In the genomic region with DNA sequence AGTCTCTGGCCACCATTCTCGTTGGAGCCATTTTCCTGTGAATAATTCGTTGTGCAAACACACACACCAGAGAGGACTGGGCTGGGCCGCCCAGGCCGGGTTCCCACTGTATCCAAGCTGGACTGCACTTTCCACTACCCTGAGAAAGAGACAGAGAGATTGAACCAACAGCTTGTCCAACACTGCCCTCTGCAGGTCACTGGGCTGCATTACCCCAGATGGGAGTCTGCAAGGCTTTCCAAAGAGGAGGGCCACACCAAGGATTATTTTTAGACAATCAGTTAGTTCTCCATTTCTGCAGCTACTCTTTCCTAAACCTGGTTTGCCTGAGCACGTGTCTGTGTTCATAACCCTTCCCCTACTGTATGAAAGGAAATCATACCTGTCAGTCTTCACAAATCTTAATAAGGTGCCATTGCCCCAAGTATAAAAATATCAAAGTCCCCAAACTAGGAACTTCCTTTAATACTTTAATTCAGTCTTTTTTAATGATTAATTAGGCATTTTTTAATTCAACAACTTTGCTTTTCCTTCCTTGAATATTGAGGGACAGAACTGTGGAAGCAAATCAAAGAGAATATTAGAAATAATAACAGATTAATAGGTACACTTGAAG, we compare ENCODE assay signal across 8 cellular contexts. TPM values are rescaled to one million over a fixed set of nuclear protein-coding genes. Genes with fewer than 3 reads are reported as not detected.
DNase-seq lines count a peak whose midpoint lies in the region; ATAC-seq and TF ChIP-seq lines count a peak whose summit lies in the region.

No MANE protein-coding gene starts in this region.

- no peaks in the 10 kb centered on the region for H3K79me1 ChIP-seq in H9 (ENCODE audit: insufficient read depth, low read depth, low read length, poor library complexity, severe bottlenecking)

- H3K9ac ChIP-seq in H9 (ENCODE audit: extremely low read depth, insufficient read length, low read length): no peak overlapping the region
- H3K9ac ChIP-seq in adipocyte (ENCODE audit: low read length): peak overlapping the region; percentile 60

- H3K14ac ChIP-seq in H9 (ENCODE audit: insufficient read depth, low read length): no peak overlapping the region

- H2BK5ac ChIP-seq in H9 (ENCODE audit: insufficient read length, low read length): no peak overlapping the region

- DNase-seq in DMS53 treated with DMSO at 0.1 percent for 48 hours (lab: John Stamatoyannopoulos, UW; ENCODE audit: unreplicated experiment): peak; percentile 86
- peak; percentile 89 for DNase-seq in H9
- DNase-seq in NCI-H1105 treated with DMSO at 0.1 percent for 48 hours (lab: John Stamatoyannopoulos, UW): peak; percentile 52
- DNase-seq in SW480 (ENCODE audit: low spot score): peak; percentile 82
- DNase-seq in adipocyte (ENCODE audit: low read depth): peak; percentile 94
- DNase-seq in left cardiac atrium: peak; percentile 89
- DNase-seq in pulmonary artery endothelial cell (ENCODE audit: low read depth, low spot score): peak; percentile 41
- peak in 1 of 2 donors; percentile 92 for DNase-seq in vagina (ENCODE audit: extremely low spot score in 2 of 2)

- no peak overlapping the region for H4K8ac ChIP-seq in H9 (replicated peaks; ENCODE audit: insufficient read length, low read depth, low read length)

- H4K20me1 ChIP-seq in H9 (ENCODE audit: control insufficient read depth, insufficient read depth, insufficient read length): no peaks in the 10 kb centered on the region

- H3K23me2 ChIP-seq in H9 (ENCODE audit: insufficient read length, low read depth, low read length, poor library complexity, severe bottlenecking): no peaks in the 10 kb centered on the region

- H2AK5ac ChIP-seq in H9 (ENCODE audit: insufficient read length, low read length): no peak overlapping the region

- H3K4me1 ChIP-seq in H9 (ENCODE audit: insufficient read depth, low read length) (peaks cover 13% of the 10 kb centered on the region; the same call in 1 of the 2 replicates), adipocyte (ENCODE audit: control insufficient read depth, insufficient read depth, low read length) (peaks cover 25% of the 10 kb centered on the region), vagina (peaks cover 21% of the 10 kb centered on the region)

- H2BK15ac ChIP-seq in H9 (ENCODE audit: low read depth, low read length): no peak overlapping the region

- no peak overlapping the region for H4K91ac ChIP-seq in H9 (ENCODE audit: insufficient read length, low read depth, low read length)

- H3K27me3 Mint-ChIP-seq in H9 (ENCODE audit: low read depth): no peaks in the 10 kb centered on the region

- no peaks in the 10 kb centered on the region; the same call in 1 of the 2 replicates for H3K79me2 ChIP-seq in H9 (ENCODE audit: insufficient read depth, low read length)

- no peaks in the 10 kb centered on the region for H3K27me3 ChIP-seq in H9 (ENCODE audit: insufficient read depth, low read length)
- no peaks in the 10 kb centered on the region for H3K27me3 ChIP-seq in adipocyte (replicated peaks; ENCODE audit: control insufficient read depth, insufficient read depth, low read length)
- H3K27me3 ChIP-seq in vagina: no peaks in the 10 kb centered on the region

- no peak overlapping the region for H3K4me3 ChIP-seq in adipocyte (ENCODE audit: low read length)
- H3K4me3 ChIP-seq in vagina: no peak overlapping the region

- no peak overlapping the region for H3K4ac ChIP-seq in H9 (ENCODE audit: low read depth, low read length)

- H3K27ac ChIP-seq in H9 (ENCODE audit: insufficient read length, low read depth, low read length) (no peak overlapping the region), vagina (peak overlapping the region; percentile 16)

- H2BK12ac ChIP-seq in H9 (ENCODE audit: insufficient read length, low read depth, low read length): no peak overlapping the region

- H3K36me3 Mint-ChIP-seq in H9 (ENCODE audit: insufficient read depth in 1 of 3, low read depth in 3 of 3): peaks cover 0 to under 1% (median 0%) of the 10 kb centered on the region in 3 experiments; a peak in 2 of 7 replicates

- H3K9me3 Mint-ChIP-seq in H9: peaks cover 0 to 2% of the 10 kb centered on the region in 2 experiments; a peak in 3 of 5 replicates

- TF ChIP-seq POLR2A in vagina (IDR thresholded peaks at IDR 0.05): no peak

- H2BK20ac ChIP-seq in H9 (ENCODE audit: low read depth, low read length, poor library complexity, severe bottlenecking): no peak overlapping the region

- H3K9me3 ChIP-seq in H9 (ENCODE audit: control insufficient read depth, low read depth, low read length): no peaks in the 10 kb centered on the region
- H3K9me3 ChIP-seq in adipocyte (ENCODE audit: control insufficient read depth, low read length): no peaks in the 10 kb centered on the region
- no peaks in the 10 kb centered on the region for H3K9me3 ChIP-seq in vagina

- TF ChIP-seq CTCF in H9 (conservative IDR thresholded peaks at IDR 0.05): peak; percentile 98
- TF ChIP-seq CTCF in vagina (IDR thresholded peaks at IDR 0.05): peak; percentile 95 to 97 (median 96)

- no peak overlapping the region for H3K4me2 ChIP-seq in H9 (ENCODE audit: insufficient read depth, insufficient read length, low read length)

- WGBS in H9 (ENCODE audit: extremely low coverage, insufficient read length, low lambda C conversion rate): no CpG with 5 or more reads among the region's 5 CpGs

- intact Hi-C loops in left cardiac atrium (cut with DNase I) (loop anchor here (1.0 to 5.0 kb wide), 4 partner anchors 44 to 547 kb away; no protein-coding TSS in a partner anchor), vagina (cut with DNase I) (loop anchor here (5.0 kb wide), 2 partner anchors 42 to 87 kb away; no protein-coding TSS in a partner anchor)

- no peak overlapping the region for H3K18ac ChIP-seq in H9 (ENCODE audit: insufficient read length, low read depth, low read length)

- no peak overlapping the region for H3K23ac ChIP-seq in H9 (ENCODE audit: insufficient read length, low read depth, low read length)

- H3K36me3 ChIP-seq in adipocyte (ENCODE audit: control insufficient read depth, insufficient read depth, low read length, severe bottlenecking) (no peaks in the 10 kb centered on the region), vagina (no peaks in the 10 kb centered on the region)

- H3K56ac ChIP-seq in H9 (ENCODE audit: insufficient read length, low read depth, low read length): no peak overlapping the region

- H2BK120ac ChIP-seq in H9 (ENCODE audit: low read depth, low read length, poor library complexity, severe bottlenecking): no peak overlapping the region

- H3K4me1 Mint-ChIP-seq in H9: peaks cover 53 to 54% of the 10 kb centered on the region in 2 experiments

- H3K4me3 Mint-ChIP-seq in H9: no peak overlapping the region

- ATAC-seq in left cardiac atrium: peak; percentile 90 to 92

- no peak overlapping the region for H3T11ph ChIP-seq in H9 (ENCODE audit: low read length)

- no peak overlapping the region for H2AFZ ChIP-seq in H9 (ENCODE audit: low read length)

- H3K27ac Mint-ChIP-seq in H9: peak overlapping the region; percentile 23 to 90 (median 85); a peak in 4 of 7 replicates

- H4K5ac ChIP-seq in H9 (ENCODE audit: insufficient read length, low read depth, low read length): no peak overlapping the region

RNA-seq across cellular contexts. Expression of a gene that starts 13.3 kb away (rescaled TPM):
- 3.2 and 4.6 TPM in 2 replicates for total RNA-seq in H9 (2021)
- 10 to 100 TPM; 33.9 to 39.9 TPM for total RNA-seq in left cardiac atrium
- total RNA-seq in pulmonary artery endothelial cell: 0.53 TPM in 1 of 2 replicates, not detected in the other
- 2.0 TPM for total RNA-seq in vagina
